Comparison of ENCODE assay signal across 8 cellular contexts in the genomic region with DNA sequence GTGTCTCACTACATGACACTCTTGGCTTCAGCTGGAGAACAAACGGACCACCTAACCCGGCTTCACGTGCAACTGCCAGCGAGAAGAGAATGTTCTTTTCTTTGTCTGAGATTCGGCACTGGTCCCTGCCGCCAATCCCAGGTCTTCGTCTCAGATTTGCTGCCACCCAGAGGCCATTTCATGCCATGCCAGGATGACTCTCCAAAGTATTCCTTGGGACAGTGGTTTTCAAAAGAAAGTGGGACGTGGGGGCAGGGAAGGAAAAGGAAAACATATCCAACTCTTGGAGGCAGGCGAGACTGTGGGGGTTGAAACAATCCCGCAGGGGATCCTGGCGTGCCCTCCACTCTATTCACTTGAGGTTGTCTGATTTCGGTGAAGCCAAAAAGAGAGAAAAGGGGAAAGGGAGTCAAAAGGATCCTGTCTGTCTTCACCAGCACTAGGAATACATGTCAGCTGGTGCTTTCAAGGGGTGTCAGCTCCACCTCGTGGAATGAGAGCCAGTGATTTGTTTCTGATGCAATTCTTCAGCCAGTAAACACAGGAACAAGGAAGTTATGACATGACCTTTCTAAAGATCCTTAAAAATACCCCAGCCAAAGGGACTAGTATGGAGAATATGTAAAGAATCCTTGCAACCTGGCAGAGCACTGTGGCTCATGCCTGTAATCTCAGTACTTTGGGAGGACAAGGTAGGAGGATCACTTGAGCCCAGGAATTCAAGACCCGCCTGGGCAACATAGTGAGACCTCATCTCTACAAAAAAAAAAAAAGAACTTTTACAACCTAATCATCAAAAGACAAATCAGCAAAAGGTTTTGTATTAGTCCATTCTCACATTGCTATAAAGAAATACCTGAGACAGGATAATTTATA. TPM values are rescaled to one million over a fixed set of nuclear protein-coding genes. Genes with fewer than 3 reads are reported as not detected.
DNase-seq lines count a peak whose midpoint lies in the region; ATAC-seq and TF ChIP-seq lines count a peak whose summit lies in the region.

No MANE protein-coding gene starts in this region.

- ATAC-seq in HG02798 (IDR thresholded peaks at IDR 0.05; ENCODE audit: poor library complexity, unreplicated experiment): peak; percentile 83

- peaks cover 3% of the 10 kb centered on the region for H3K9me3 Mint-ChIP-seq in activated CD4-positive, alpha-beta T cell treated with anti-CD3 and anti-CD28 coated beads, Interleukin-2, amount 10 ng/mL, durations not matched to agents 24 days and 14 days

- DNase-seq in GM12864 (ENCODE audit: low read depth) (no peak), NCI-H2029 treated with DMSO at 0.1 percent for 48 hours (lab: John Stamatoyannopoulos, UW) (peak; percentile 43), testis (peak; percentile 83)
- peak; percentile 71 for DNase-seq in activated CD4-positive, alpha-beta T cell treated with anti-CD3 and anti-CD28 coated beads, Interleukin-2, amount 10 ng/mL, durations not matched to agents 24 days and 14 days

- H3K27me3 ChIP-seq in esophagus (ENCODE audit: control insufficient read depth in 1 of 2, insufficient read depth in 2 of 2, low read length in 2 of 2): no peaks in the 10 kb centered on the region
- no peaks in the 10 kb centered on the region for H3K27me3 ChIP-seq in muscle layer of duodenum (ENCODE audit: low read depth, low read length)
- H3K27me3 ChIP-seq in testis: no peaks in the 10 kb centered on the region

- 9 to 10% methylated on average over 14 of the region's 14 CpGs for WGBS in esophagus, 2 donors
- 6 to 18% methylated on average over 14 of the region's 14 CpGs for WGBS in testis, 2 donors

- no peak overlapping the region for H3K4me3 Mint-ChIP-seq in activated CD4-positive, alpha-beta T cell treated with anti-CD3 and anti-CD28 coated beads, Interleukin-2, amount 10 ng/mL, durations not matched to agents 24 days and 14 days

- H3K4me3 ChIP-seq in GM12864 (ENCODE audit: low read depth, low read length) (no peak overlapping the region), esophagus (ENCODE audit: low read depth in 1 of 2, low read length in 2 of 2) (no peak overlapping the region), muscle layer of duodenum (ENCODE audit: low read depth in 1 of 2, low read length in 2 of 2) (peak overlapping the region in 1 of 2 donors; percentile 3), testis (no peak overlapping the region)

- intact Hi-C loops in activated CD4-positive, alpha-beta T cell treated with anti-CD3 and anti-CD28 coated beads, Interleukin-2, amount 10 ng/mL, durations not matched to agents 24 days and 14 days (cut with micrococcal nuclease): no loop called here
- intact Hi-C loops in testis (cut with DNase I; ENCODE audit: low total_unique reads): no loop called here

- peaks cover 28% of the 10 kb centered on the region for H3K27me3 Mint-ChIP-seq in activated CD4-positive, alpha-beta T cell treated with anti-CD3 and anti-CD28 coated beads, Interleukin-2, amount 10 ng/mL, durations not matched to agents 24 days and 14 days

- H3K27ac Mint-ChIP-seq in activated CD4-positive, alpha-beta T cell treated with anti-CD3 and anti-CD28 coated beads, Interleukin-2, amount 10 ng/mL, durations not matched to agents 24 days and 14 days: no peak overlapping the region

- no peaks in the 10 kb centered on the region for H3K36me3 ChIP-seq in esophagus (ENCODE audit: control insufficient read depth in 2 of 2, insufficient read depth in 2 of 2, low read length in 1 of 2)
- H3K36me3 ChIP-seq in muscle layer of duodenum (ENCODE audit: control insufficient read depth in 1 of 2, insufficient read depth in 2 of 2, low read length in 2 of 2): no peaks in the 10 kb centered on the region
- no peaks in the 10 kb centered on the region for H3K36me3 ChIP-seq in testis (ENCODE audit: low read depth, missing control alignments)

- no peak for TF ChIP-seq POLR2A in testis (IDR thresholded peaks at IDR 0.05)

- no peaks in the 10 kb centered on the region for H3K36me3 Mint-ChIP-seq in activated CD4-positive, alpha-beta T cell treated with anti-CD3 and anti-CD28 coated beads, Interleukin-2, amount 10 ng/mL, durations not matched to agents 24 days and 14 days (ENCODE audit: low read depth)

- H3K4me1 Mint-ChIP-seq in activated CD4-positive, alpha-beta T cell treated with anti-CD3 and anti-CD28 coated beads, Interleukin-2, amount 10 ng/mL, durations not matched to agents 24 days and 14 days: peaks cover 4% of the 10 kb centered on the region

- H3K9me3 ChIP-seq in esophagus (ENCODE audit: control insufficient read depth in 2 of 2, insufficient read depth in 1 of 2, low read depth in 1 of 2, low read length in 1 of 2) (peaks cover 3 to 5% of the 10 kb centered on the region in 2 donors), muscle layer of duodenum (ENCODE audit: control insufficient read depth in 1 of 2, low read length in 2 of 2) (peaks cover 6 to 9% of the 10 kb centered on the region in 2 donors), testis (no peaks in the 10 kb centered on the region)

- TF ChIP-seq CTCF in 22Rv1 (IDR thresholded peaks at IDR 0.05): peak; percentile 91
- peak; percentile 84 for TF ChIP-seq CTCF in GM12864 (IDR thresholded peaks at IDR 0.05; ENCODE audit: low read depth, low read length, missing control alignments)
- peak; percentile 61 to 82 (median 77) for TF ChIP-seq CTCF in testis (IDR thresholded peaks at IDR 0.05)

- H3K4me1 ChIP-seq in esophagus (ENCODE audit: control insufficient read depth in 2 of 2, insufficient read depth in 2 of 2, low read length in 1 of 2) (peaks cover 0 to 2% of the 10 kb centered on the region in 2 donors), muscle layer of duodenum (ENCODE audit: control insufficient read depth in 1 of 2, insufficient read depth in 2 of 2, low read length in 2 of 2) (peaks cover 6 to 9% of the 10 kb centered on the region in 2 donors), testis (no peaks in the 10 kb centered on the region)

- no peak overlapping the region for H3K27ac ChIP-seq in 22Rv1
- peak overlapping the region; percentile 45 to 67 for H3K27ac ChIP-seq in esophagus (ENCODE audit: low read depth in 2 of 2, low read length in 1 of 2)
- H3K27ac ChIP-seq in muscle layer of duodenum (ENCODE audit: low read length): peak overlapping the region; percentile 1
- peak overlapping the region in 1 of 2 donors; percentile 2 for H3K27ac ChIP-seq in testis

RNA-seq across cellular contexts. Expression of a gene that starts 41.0 kb away (rescaled TPM):
- total RNA-seq in activated CD4-positive, alpha-beta T cell treated with anti-CD3 and anti-CD28 coated beads, Interleukin-2, amount 10 ng/mL, durations not matched to agents 24 days and 14 days: not detected in 2 replicates
- polyA plus RNA-seq in esophagus: under 1 TPM; 0.14 to 0.54 TPM
- 1 to 10 TPM in 1 of 2 donors, under 1 TPM in 1; 0.94 to 1.1 TPM for total RNA-seq in testis
- 7.1 TPM for polyA plus RNA-seq in testis (ENCODE audit: insufficient read depth, low read depth, low replicate concordance)

RNA-seq across cellular contexts. Expression of a gene that starts 46.7 kb away (rescaled TPM):
- 23.7 and 24.2 TPM in 2 replicates for total RNA-seq in activated CD4-positive, alpha-beta T cell treated with anti-CD3 and anti-CD28 coated beads, Interleukin-2, amount 10 ng/mL, durations not matched to agents 24 days and 14 days
- polyA plus RNA-seq in esophagus (100 to 1,000 TPM; 114 to 249 TPM), testis (ENCODE audit: insufficient read depth, low read depth, low replicate concordance) (62.3 TPM)
- total RNA-seq in testis: 10 to 100 TPM; 85.2 to 99.4 TPM

RNA-seq across cellular contexts. Expression of a gene that starts 57.6 kb away (rescaled TPM):
- total RNA-seq in activated CD4-positive, alpha-beta T cell treated with anti-CD3 and anti-CD28 coated beads, Interleukin-2, amount 10 ng/mL, durations not matched to agents 24 days and 14 days: 253 and 256 TPM in 2 replicates
- polyA plus RNA-seq in esophagus (10 to 100 TPM; 18.8 to 67.4 TPM), testis (ENCODE audit: insufficient read depth, low read depth, low replicate concordance) (104 TPM)
- 100 to 1,000 TPM in 1 of 2 donors, 10 to 100 TPM in 1; 89.1 to 111 TPM for total RNA-seq in testis
